ENCODE assay signal across 12 cellular contexts in genomic region chr13:102484329-102484728, GRCh38.
DNase-seq lines count a peak whose midpoint lies in the region; ATAC-seq and TF ChIP-seq lines count a peak whose summit lies in the region.
"Had no signal": no experiment of that assay in that cellular context is flagged by ENCODE, and none has a peak within 500 bp of the region (broad histone marks: within the 10 kb centered on the region; RNA-seq: fewer than 3 reads in every experiment).

No MANE protein-coding gene starts in this region.

- no peak for TF ChIP-seq CTCF in WTC11 (IDR thresholded peaks at IDR 0.05)

- ATAC-seq in WTC11, result peak; percentile 85
- ATAC-seq in GM18907 (IDR thresholded peaks at IDR 0.05; ENCODE audit: unreplicated experiment), result no peak
- ATAC-seq in GM19463 (IDR thresholded peaks at IDR 0.05; ENCODE audit: unreplicated experiment), result no peak
- ATAC-seq: CD8-positive, alpha-beta T cell; left cardiac atrium had no signal

- no peak overlapping the region for H3K27ac Mint-ChIP-seq in WTC11
- H3K27ac Mint-ChIP-seq: CD8-positive, alpha-beta T cell had no signal

- H3K36me3 Mint-ChIP-seq in WTC11, result no peaks in the 10 kb centered on the region
- H3K36me3 Mint-ChIP-seq: CD8-positive, alpha-beta T cell had no signal

- peaks cover 4% of the 10 kb centered on the region; the same call in 1 of the 2 replicates for H3K9me3 Mint-ChIP-seq in WTC11
- H3K9me3 Mint-ChIP-seq: CD8-positive, alpha-beta T cell had no signal

- no peaks in the 10 kb centered on the region for H3K4me1 Mint-ChIP-seq in WTC11

- in situ Hi-C loops in Caki2 (cut with HindIII; ENCODE audit: low pct_unique_long_range_greater_than_20kb, low sequenced_read_pairs), result no loop called here

- no peak overlapping the region for H3K4me3 Mint-ChIP-seq in WTC11
- H3K4me3 Mint-ChIP-seq: CD8-positive, alpha-beta T cell had no signal

- CTCF ChIA-PET in WTC11 (lab: Charles Lee), result interaction anchor here (0.9 to 1.6 kb wide), 2 partner anchors 72 to 393 kb away, joined by 4 to 6 read pairs; no protein-coding TSS in a partner anchor

- H3K27me3 Mint-ChIP-seq in WTC11 (ENCODE audit: low read depth), result no peaks in the 10 kb centered on the region

- intact Hi-C loops in cardiac septum (cut with DNase I), result no loop called here

- peak; percentile 0 for DNase-seq in Caki2 (ENCODE audit: low read depth)
- DNase-seq in HCEC 1CT, result peak; percentile 42
- DNase-seq in WTC11 (ENCODE audit: low spot score), result no peak
- DNase-seq in iris pigment epithelial cell (ENCODE audit: low read depth), result peak; percentile 18
- DNase-seq in COR-L47 (lab: John Stamatoyannopoulos, UW), result no peak
- DNase-seq in cardiac septum (ENCODE audit: low spot score), result no peak
- DNase-seq: adrenal gland; CD8-positive, alpha-beta T cell; left cardiac atrium; ovary had no signal

- POLR2A ChIA-PET in WTC11 (lab: Charles Lee), result no interaction called here

TF ChIP-seq in WTC11, 78 proteins besides CTCF, POLR2A, EP300 and RAD21:
- TF ChIP-seq ZMAT4 (CRISPR knock-in tag; IDR thresholded peaks at IDR 0.05) (no peak), ZNF121 (CRISPR knock-in tag; IDR thresholded peaks at IDR 0.05) (no peak), NR3C1 (CRISPR knock-in tag; conservative IDR thresholded peaks at IDR 0.05; ENCODE audit: low read depth) (no peak), ZNF423 (CRISPR knock-in tag; IDR thresholded peaks at IDR 0.05) (no peak), NFE2L1 (CRISPR knock-in tag; IDR thresholded peaks at IDR 0.05) (no peak), ZNF317 (CRISPR knock-in tag; IDR thresholded peaks at IDR 0.05; ENCODE audit: borderline replicate concordance, low read depth) (no peak), CREM (CRISPR knock-in tag; IDR thresholded peaks at IDR 0.05) (no peak), JUN (CRISPR knock-in tag; IDR thresholded peaks at IDR 0.05) (no peak), HMGA2 (CRISPR knock-in tag; IDR thresholded peaks at IDR 0.05) (no peak), ZNF396 (CRISPR knock-in tag; IDR thresholded peaks at IDR 0.05; ENCODE audit: borderline replicate concordance) (no peak), RELA (CRISPR knock-in tag; IDR thresholded peaks at IDR 0.05; ENCODE audit: borderline replicate concordance) (no peak), NFYB (CRISPR knock-in tag; conservative IDR thresholded peaks at IDR 0.05; ENCODE audit: low read depth) (no peak)
- TF ChIP-seq, protein P1, sequence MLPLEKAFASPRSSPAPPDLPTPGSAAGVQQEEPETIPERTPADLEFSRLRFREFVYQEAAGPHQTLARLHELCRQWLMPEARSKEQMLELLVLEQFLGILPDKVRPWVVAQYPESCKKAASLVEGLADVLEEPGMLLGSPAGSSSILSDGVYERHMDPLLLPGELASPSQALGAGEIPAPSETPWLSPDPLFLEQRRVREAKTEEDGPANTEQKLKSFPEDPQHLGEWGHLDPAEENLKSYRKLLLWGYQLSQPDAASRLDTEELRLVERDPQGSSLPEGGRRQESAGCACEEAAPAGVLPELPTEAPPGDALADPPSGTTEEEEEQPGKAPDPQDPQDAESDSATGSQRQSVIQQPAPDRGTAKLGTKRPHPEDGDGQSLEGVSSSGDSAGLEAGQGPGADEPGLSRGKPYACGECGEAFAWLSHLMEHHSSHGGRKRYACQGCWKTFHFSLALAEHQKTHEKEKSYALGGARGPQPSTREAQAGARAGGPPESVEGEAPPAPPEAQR (CRISPR knock-in tag; IDR thresholded peaks at IDR 0.05), result no peak
- TF ChIP-seq, protein P2, sequence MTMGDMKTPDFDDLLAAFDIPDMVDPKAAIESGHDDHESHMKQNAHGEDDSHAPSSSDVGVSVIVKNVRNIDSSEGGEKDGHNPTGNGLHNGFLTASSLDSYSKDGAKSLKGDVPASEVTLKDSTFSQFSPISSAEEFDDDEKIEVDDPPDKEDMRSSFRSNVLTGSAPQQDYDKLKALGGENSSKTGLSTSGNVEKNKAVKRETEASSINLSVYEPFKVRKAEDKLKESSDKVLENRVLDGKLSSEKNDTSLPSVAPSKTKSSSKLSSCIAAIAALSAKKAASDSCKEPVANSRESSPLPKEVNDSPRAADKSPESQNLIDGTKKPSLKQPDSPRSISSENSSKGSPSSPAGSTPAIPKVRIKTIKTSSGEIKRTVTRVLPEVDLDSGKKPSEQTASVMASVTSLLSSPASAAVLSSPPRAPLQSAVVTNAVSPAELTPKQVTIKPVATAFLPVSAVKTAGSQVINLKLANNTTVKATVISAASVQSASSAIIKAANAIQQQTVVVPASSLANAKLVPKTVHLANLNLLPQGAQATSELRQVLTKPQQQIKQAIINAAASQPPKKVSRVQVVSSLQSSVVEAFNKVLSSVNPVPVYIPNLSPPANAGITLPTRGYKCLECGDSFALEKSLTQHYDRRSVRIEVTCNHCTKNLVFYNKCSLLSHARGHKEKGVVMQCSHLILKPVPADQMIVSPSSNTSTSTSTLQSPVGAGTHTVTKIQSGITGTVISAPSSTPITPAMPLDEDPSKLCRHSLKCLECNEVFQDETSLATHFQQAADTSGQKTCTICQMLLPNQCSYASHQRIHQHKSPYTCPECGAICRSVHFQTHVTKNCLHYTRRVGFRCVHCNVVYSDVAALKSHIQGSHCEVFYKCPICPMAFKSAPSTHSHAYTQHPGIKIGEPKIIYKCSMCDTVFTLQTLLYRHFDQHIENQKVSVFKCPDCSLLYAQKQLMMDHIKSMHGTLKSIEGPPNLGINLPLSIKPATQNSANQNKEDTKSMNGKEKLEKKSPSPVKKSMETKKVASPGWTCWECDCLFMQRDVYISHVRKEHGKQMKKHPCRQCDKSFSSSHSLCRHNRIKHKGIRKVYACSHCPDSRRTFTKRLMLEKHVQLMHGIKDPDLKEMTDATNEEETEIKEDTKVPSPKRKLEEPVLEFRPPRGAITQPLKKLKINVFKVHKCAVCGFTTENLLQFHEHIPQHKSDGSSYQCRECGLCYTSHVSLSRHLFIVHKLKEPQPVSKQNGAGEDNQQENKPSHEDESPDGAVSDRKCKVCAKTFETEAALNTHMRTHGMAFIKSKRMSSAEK (CRISPR knock-in tag; IDR thresholded peaks at IDR 0.05; ENCODE audit: borderline replicate concordance), result no peak
- TF ChIP-seq, protein P3, sequence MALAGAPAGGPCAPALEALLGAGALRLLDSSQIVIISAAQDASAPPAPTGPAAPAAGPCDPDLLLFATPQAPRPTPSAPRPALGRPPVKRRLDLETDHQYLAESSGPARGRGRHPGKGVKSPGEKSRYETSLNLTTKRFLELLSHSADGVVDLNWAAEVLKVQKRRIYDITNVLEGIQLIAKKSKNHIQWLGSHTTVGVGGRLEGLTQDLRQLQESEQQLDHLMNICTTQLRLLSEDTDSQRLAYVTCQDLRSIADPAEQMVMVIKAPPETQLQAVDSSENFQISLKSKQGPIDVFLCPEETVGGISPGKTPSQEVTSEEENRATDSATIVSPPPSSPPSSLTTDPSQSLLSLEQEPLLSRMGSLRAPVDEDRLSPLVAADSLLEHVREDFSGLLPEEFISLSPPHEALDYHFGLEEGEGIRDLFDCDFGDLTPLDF (CRISPR knock-in tag; IDR thresholded peaks at IDR 0.05), result no peak
- TF ChIP-seq, protein P4, sequence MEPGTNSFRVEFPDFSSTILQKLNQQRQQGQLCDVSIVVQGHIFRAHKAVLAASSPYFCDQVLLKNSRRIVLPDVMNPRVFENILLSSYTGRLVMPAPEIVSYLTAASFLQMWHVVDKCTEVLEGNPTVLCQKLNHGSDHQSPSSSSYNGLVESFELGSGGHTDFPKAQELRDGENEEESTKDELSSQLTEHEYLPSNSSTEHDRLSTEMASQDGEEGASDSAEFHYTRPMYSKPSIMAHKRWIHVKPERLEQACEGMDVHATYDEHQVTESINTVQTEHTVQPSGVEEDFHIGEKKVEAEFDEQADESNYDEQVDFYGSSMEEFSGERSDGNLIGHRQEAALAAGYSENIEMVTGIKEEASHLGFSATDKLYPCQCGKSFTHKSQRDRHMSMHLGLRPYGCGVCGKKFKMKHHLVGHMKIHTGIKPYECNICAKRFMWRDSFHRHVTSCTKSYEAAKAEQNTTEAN (CRISPR knock-in tag; IDR thresholded peaks at IDR 0.05), result no peak

Comparison
In these comparisons a context has a peak if more than half of its experiments do, and no peak if none do; other contexts are left out.
1. DNase-seq: peak in Caki2 (single experiment), HCEC 1CT (single experiment) and iris pigment epithelial cell (single experiment); none in WTC11 (single experiment), COR-L47 (single experiment) and cardiac septum (single experiment).